In genomic region chr14:100030441-100031153, GRCh38 we compare ENCODE assay signal across 13 cellular contexts. TPM values are rescaled to one million over a fixed set of nuclear protein-coding genes. Genes with fewer than 3 reads are reported as not detected.
DNase-seq lines count a peak whose midpoint lies in the region; ATAC-seq and TF ChIP-seq lines count a peak whose summit lies in the region.
"Had no signal": no experiment of that assay in that cellular context is flagged by ENCODE, and none has a peak within 500 bp of the region (broad histone marks: within the 10 kb centered on the region; RNA-seq: fewer than 3 reads in every experiment).

No MANE protein-coding gene starts in this region.

- H3K27ac ChIP-seq in A673 (ENCODE audit: low read depth, low read length, poor library complexity, severe bottlenecking) (no peak overlapping the region), coronary artery (peak overlapping the region in 1 of 2 donors; percentile 83), lung (ENCODE audit: low read depth in 1 of 2, low read length in 1 of 2) (peak overlapping the region; percentile 66 to 69)
- H3K27ac ChIP-seq: BLaER1, parathyroid adenoma had no signal

- ATAC-seq in lung (ENCODE audit: insufficient read depth, low FRiP score): peak; percentile 10

- H3K9me3 ChIP-seq in A673 (ENCODE audit: low read depth, low read length, poor library complexity, severe bottlenecking) (no peaks in the 10 kb centered on the region), lung (ENCODE audit: control insufficient read depth in 2 of 2, insufficient read depth in 1 of 2, low read length in 1 of 2) (no peaks in the 10 kb centered on the region)
- H3K9me3 ChIP-seq: BLaER1 had no signal

- H3K36me3 ChIP-seq in A673 (ENCODE audit: insufficient read depth, low read length, poor library complexity, severe bottlenecking): no peaks in the 10 kb centered on the region
- no peaks in the 10 kb centered on the region for H3K36me3 ChIP-seq in lung (ENCODE audit: control insufficient read depth in 2 of 2, insufficient read depth in 2 of 2, low read length in 2 of 2)

- no peak overlapping the region for H3K4me3 ChIP-seq in A673 (ENCODE audit: low read depth, low read length, poor library complexity, severe bottlenecking)
- H3K4me3 ChIP-seq in coronary artery: peak overlapping the region; percentile 58
- no peak overlapping the region for H3K4me3 ChIP-seq in lung
- H3K4me3 ChIP-seq: BLaER1 had no signal

- TF ChIP-seq CTCF in A673 (conservative IDR thresholded peaks at IDR 0.05; ENCODE audit: low read depth, low read length): no peak
- TF ChIP-seq CTCF in coronary artery (IDR thresholded peaks at IDR 0.05): no peak
- TF ChIP-seq CTCF in lung (IDR thresholded peaks at IDR 0.05; ENCODE audit: control extremely low read depth, extremely low read depth): no peak

- POLR2A ChIA-PET in A673 (lab: Charles Lee; ENCODE audit: low non-redundant PET): no interaction called here

- intact Hi-C loops in A673 (cut with micrococcal nuclease; ENCODE audit: unreplicated experiment): no loop called here

- DNase-seq in A673 (ENCODE audit: low spot score) (peak; percentile 46), LHCN-M2 (ENCODE audit: low read depth) (peak; percentile 89), coronary artery (ENCODE audit: low spot score) (no peak), lung (ENCODE audit: low spot score) (no peak), nucleus accumbens (lab: John Stamatoyannopoulos, UW) (no peak), KBM-7 (no peak), SIG-M5 (lab: John Stamatoyannopoulos, UW) (no peak)
- DNase-seq in activated CD8-positive, alpha-beta memory T cell treated with anti-CD3 and anti-CD28 coated beads for 24 hours: no peak
- DNase-seq: activated gamma-delta T cell treated with Interleukin-2 at 50 U/mL for 16 hours; NCI-H524; stimulated activated CD8-positive, alpha-beta memory T cell treated with anti-CD3 and anti-CD28 coated beads, Interleukin-4, amount 100 ng/mL, for 48 hours had no signal

- no peaks in the 10 kb centered on the region for H3K27me3 ChIP-seq in A673 (replicated peaks; ENCODE audit: insufficient read depth, low read depth, low read length, poor library complexity)
- no peaks in the 10 kb centered on the region for H3K27me3 ChIP-seq in lung (ENCODE audit: control insufficient read depth, insufficient read depth)
- H3K27me3 ChIP-seq: BLaER1 had no signal

- H3K4me1 ChIP-seq in A673 (ENCODE audit: insufficient read depth, low read length, poor library complexity, severe bottlenecking) (peaks cover 29% of the 10 kb centered on the region), lung (ENCODE audit: control insufficient read depth in 2 of 2, insufficient read depth in 2 of 2, low read length in 2 of 2) (peaks cover 4 to 29% of the 10 kb centered on the region in 2 donors)
- H3K4me1 ChIP-seq: parathyroid adenoma had no signal

- in situ Hi-C loops in KBM-7 (cut with MboI; ENCODE audit: low pct_unique_long_range_greater_than_20kb, low sequenced_read_pairs): no loop called here

- no TSS peak for BruUV-seq in A673 (replicated peaks; lab: Mats Ljungman, UMichigan)

- 69 to 80% methylated on average over 7 of the region's 7 CpGs for WGBS in lung, 2 donors

- CTCF ChIA-PET in A673 (lab: Charles Lee): no interaction called here

RNA-seq across cellular contexts. Expression of gene EVL, which starts 34.6 kb away (rescaled TPM):
- total RNA-seq in A673 (2021) (82.9 and 112 TPM in 2 replicates), LHCN-M2 (2014; rRNA removed) (24.1 and 169 TPM in 2 replicates), lung (10 to 100 TPM; 77.9 to 78.6 TPM)
- polyA plus RNA-seq in LHCN-M2 (2012): 23.0 TPM
- 10 to 100 TPM; 54.5 to 99.9 TPM for polyA plus RNA-seq in lung

Comparison
In these comparisons a context has a peak if more than half of its experiments do, and no peak if none do; other contexts are left out.
1. DNase-seq: peak in A673 (single experiment) and LHCN-M2 (single experiment); none in coronary artery (single experiment), lung (single experiment), activated CD8-positive, alpha-beta memory T cell treated with anti-CD3 and anti-CD28 coated beads for 24 hours (single experiment), nucleus accumbens (0 of 56), KBM-7 (single experiment) and SIG-M5 (single experiment).